Comparison of ENCODE assay signal across 1 cellular context in the genomic region with DNA sequence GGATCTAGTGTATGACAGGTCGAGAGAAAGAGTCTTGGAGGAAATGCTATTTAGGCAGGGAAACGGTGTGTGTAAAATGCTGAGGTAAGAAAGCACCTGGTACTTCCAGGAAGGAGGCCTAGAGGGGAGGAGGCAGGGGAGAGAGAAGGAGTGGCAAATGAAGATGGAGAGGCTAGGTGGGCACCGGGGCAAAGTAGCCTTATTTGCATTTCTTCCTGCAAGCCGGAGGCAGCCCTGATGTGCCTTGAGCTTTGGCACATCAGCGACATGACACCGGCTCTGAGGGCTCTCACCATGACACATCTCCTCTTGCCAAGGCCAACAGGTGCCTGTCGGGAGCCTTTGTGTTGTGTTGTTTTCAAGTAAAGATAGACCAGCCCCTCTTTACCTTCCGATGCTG.
TF ChIP-seq lines count a peak whose summit lies in the region.

No MANE protein-coding gene starts in this region.

TF ChIP-seq in GM23338, 12 proteins besides CTCF, POLR2A, EP300 and RAD21 (continued from another document):
- TF ChIP-seq, protein P1, sequence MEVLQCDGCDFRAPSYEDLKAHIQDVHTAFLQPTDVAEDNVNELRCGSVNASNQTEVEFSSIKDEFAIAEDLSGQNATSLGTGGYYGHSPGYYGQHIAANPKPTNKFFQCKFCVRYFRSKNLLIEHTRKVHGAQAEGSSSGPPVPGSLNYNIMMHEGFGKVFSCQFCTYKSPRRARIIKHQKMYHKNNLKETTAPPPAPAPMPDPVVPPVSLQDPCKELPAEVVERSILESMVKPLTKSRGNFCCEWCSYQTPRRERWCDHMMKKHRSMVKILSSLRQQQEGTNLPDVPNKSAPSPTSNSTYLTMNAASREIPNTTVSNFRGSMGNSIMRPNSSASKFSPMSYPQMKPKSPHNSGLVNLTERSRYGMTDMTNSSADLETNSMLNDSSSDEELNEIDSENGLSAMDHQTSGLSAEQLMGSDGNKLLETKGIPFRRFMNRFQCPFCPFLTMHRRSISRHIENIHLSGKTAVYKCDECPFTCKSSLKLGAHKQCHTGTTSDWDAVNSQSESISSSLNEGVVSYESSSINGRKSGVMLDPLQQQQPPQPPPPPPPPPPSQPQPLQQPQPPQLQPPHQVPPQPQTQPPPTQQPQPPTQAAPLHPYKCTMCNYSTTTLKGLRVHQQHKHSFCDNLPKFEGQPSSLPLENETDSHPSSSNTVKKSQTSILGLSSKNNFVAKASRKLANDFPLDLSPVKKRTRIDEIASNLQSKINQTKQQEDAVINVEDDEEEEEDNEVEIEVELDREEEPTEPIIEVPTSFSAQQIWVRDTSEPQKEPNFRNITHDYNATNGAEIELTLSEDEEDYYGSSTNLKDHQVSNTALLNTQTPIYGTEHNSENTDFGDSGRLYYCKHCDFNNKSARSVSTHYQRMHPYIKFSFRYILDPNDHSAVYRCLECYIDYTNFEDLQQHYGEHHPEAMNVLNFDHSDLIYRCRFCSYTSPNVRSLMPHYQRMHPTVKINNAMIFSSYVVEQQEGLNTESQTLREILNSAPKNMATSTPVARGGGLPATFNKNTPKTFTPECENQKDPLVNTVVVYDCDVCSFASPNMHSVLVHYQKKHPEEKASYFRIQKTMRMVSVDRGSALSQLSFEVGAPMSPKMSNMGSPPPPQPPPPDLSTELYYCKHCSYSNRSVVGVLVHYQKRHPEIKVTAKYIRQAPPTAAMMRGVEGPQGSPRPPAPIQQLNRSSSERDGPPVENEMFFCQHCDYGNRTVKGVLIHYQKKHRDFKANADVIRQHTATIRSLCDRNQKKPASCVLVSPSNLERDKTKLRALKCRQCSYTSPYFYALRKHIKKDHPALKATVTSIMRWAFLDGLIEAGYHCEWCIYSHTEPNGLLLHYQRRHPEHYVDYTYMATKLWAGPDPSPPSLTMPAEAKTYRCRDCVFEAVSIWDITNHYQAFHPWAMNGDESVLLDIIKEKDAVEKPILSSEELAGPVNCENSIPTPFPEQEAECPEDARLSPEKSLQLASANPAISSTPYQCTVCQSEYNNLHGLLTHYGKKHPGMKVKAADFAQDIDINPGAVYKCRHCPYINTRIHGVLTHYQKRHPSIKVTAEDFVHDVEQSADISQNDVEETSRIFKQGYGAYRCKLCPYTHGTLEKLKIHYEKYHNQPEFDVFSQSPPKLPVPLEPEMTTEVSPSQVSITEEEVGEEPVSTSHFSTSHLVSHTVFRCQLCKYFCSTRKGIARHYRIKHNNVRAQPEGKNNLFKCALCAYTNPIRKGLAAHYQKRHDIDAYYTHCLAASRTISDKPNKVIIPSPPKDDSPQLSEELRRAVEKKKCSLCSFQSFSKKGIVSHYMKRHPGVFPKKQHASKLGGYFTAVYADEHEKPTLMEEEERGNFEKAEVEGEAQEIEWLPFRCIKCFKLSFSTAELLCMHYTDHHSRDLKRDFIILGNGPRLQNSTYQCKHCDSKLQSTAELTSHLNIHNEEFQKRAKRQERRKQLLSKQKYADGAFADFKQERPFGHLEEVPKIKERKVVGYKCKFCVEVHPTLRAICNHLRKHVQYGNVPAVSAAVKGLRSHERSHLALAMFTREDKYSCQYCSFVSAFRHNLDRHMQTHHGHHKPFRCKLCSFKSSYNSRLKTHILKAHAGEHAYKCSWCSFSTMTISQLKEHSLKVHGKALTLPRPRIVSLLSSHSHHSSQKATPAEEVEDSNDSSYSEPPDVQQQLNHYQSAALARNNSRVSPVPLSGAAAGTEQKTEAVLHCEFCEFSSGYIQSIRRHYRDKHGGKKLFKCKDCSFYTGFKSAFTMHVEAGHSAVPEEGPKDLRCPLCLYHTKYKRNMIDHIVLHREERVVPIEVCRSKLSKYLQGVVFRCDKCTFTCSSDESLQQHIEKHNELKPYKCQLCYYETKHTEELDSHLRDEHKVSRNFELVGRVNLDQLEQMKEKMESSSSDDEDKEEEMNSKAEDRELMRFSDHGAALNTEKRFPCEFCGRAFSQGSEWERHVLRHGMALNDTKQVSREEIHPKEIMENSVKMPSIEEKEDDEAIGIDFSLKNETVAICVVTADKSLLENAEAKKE (CRISPR knock-in tag; IDR thresholded peaks at IDR 0.05) = no peak
- TF ChIP-seq POLR2AphosphoS5 (IDR thresholded peaks at IDR 0.05; ENCODE audit: low read depth) = no peak
- TF ChIP-seq EZH2 (IDR thresholded peaks at IDR 0.05; ENCODE audit: low read depth, unreplicated experiment) = no peak
- TF ChIP-seq, protein P2, sequence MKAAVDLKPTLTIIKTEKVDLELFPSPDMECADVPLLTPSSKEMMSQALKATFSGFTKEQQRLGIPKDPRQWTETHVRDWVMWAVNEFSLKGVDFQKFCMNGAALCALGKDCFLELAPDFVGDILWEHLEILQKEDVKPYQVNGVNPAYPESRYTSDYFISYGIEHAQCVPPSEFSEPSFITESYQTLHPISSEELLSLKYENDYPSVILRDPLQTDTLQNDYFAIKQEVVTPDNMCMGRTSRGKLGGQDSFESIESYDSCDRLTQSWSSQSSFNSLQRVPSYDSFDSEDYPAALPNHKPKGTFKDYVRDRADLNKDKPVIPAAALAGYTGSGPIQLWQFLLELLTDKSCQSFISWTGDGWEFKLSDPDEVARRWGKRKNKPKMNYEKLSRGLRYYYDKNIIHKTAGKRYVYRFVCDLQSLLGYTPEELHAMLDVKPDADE (IDR thresholded peaks at IDR 0.05) = no peak
- no peak for TF ChIP-seq CREB1 (CRISPR knock-in tag; IDR thresholded peaks at IDR 0.05; ENCODE audit: low read depth)
- no peak for TF ChIP-seq JUNB (IDR thresholded peaks at IDR 0.05; ENCODE audit: unreplicated experiment)
- TF ChIP-seq ZNF114 (CRISPR knock-in tag; IDR thresholded peaks at IDR 0.05) = no peak
